In genomic region chr19:2589060-2589425, GRCh38 we compare ENCODE assay signal across 8 cellular contexts.
DNase-seq lines count a peak whose midpoint lies in the region; ATAC-seq, FAIRE-seq and TF ChIP-seq lines count a peak whose summit lies in the region.
"Not testable (repeated sequence)": the region's sequence is repeated elsewhere in the genome, so short reads cannot be mapped to it uniquely, and the experiment has no call there.

No MANE protein-coding gene starts in this region.

- CTCF ChIA-PET in A549 (lab: Yijun Ruan, JAX) = interaction anchor here (0.7 to 3.3 kb wide), 4 partner anchors 9 to 71 kb away, joined by 3 to 18 read pairs (median 6); no protein-coding TSS in a partner anchor

- H3K4me3 ChIP-seq in A549, adrenal gland, dorsolateral prefrontal cortex, right atrium auricular region, mucosa of descending colon, stomach: not testable (repeated sequence)

- H3K4me3 Mint-ChIP-seq in progenitor cell of endocrine pancreas (ENCODE audit: low read depth) = not testable (repeated sequence)

- H3K27me3 ChIP-seq in adrenal gland, dorsolateral prefrontal cortex, right atrium auricular region, stomach: not testable (repeated sequence)

- H3K4me1 ChIP-seq in A549 (peaks cover 39% of the 10 kb centered on the region), adrenal gland (replicated peaks in 1 of 2) (peaks cover 9 to 17% of the 10 kb centered on the region in 2 donors), right atrium auricular region (peaks cover 0 to 20% of the 10 kb centered on the region in 2 donors), mucosa of descending colon (ENCODE audit: low read depth) (peaks cover 10% of the 10 kb centered on the region), stomach (peaks cover 20 to 34% (median 28%) of the 10 kb centered on the region in 4 donors)

- H3K27ac Mint-ChIP-seq in progenitor cell of endocrine pancreas = peak overlapping the region; percentile 95

- peak overlapping the region; percentile 70 to 79; a peak in 5 of 6 replicates for H3K27ac ChIP-seq in A549
- peak overlapping the region in 3 of 5 donors; percentile 45 to 80 (median 69) for H3K27ac ChIP-seq in adrenal gland
- peak overlapping the region in 34 of 59 donors; percentile 34 to 91 (median 80) for H3K27ac ChIP-seq in dorsolateral prefrontal cortex
- H3K27ac ChIP-seq in right atrium auricular region = peak overlapping the region; percentile 81 to 86
- peak overlapping the region; percentile 76 to 89 (median 85) for H3K27ac ChIP-seq in stomach

- WGBS in A549 (ENCODE audit: missing lambda C conversion rate) = 98% methylated on average over 9 of the region's 9 CpGs
- WGBS in adrenal gland, 4 donors = 91 to 98% (median 93%) methylated on average over 9 of the region's 9 CpGs
- 84 to 97% (median 94%) methylated on average over 9 of the region's 9 CpGs for WGBS in stomach, 5 donors

- H3K4me2 ChIP-seq in A549 = peak overlapping the region; percentile 86; the same call in 2 of the 3 replicates

- ATAC-seq in A549, mucosa of descending colon: not testable (repeated sequence)

- peaks cover 29% of the 10 kb centered on the region for H3K4me1 Mint-ChIP-seq in progenitor cell of endocrine pancreas (ENCODE audit: low read depth)

- intact Hi-C loops in adrenal gland (cut with DNase I); dorsolateral prefrontal cortex (cut with DNase I); mucosa of descending colon (cut with DNase I, micrococcal nuclease): not testable (repeated sequence)
- intact Hi-C loops in stomach (cut with DNase I; ENCODE audit: low total_unique reads) = loop anchor here (10.0 kb wide), 1 partner anchor 114 kb away; the partner anchor contains the start of gene GADD45B

- not testable (repeated sequence) for H3K9me3 ChIP-seq in A549; adrenal gland (replicated peaks in 1 of 3); right atrium auricular region; mucosa of descending colon; stomach

- DNase-seq in A549 (ENCODE audit: low read depth in 1 of 2, low spot score in 1 of 2); right atrium auricular region (ENCODE audit: low spot score); progenitor cell of endocrine pancreas (ENCODE audit: low spot score, unreplicated experiment); stomach: not testable (repeated sequence)
- DNase-seq in adrenal gland = peak in 1 of 7 donors; percentile 13
- peak in 1 of 10 donors; percentile 2 for DNase-seq in dorsolateral prefrontal cortex
- peak in 2 of 3 donors; percentile 26 to 29 for DNase-seq in mucosa of descending colon
- peak; percentile 20 for DNase-seq in ureter (ENCODE audit: low spot score)

- H3K9me3 Mint-ChIP-seq in progenitor cell of endocrine pancreas (ENCODE audit: low read depth) = not testable (repeated sequence)

- H3K36me3 Mint-ChIP-seq in progenitor cell of endocrine pancreas (ENCODE audit: insufficient read depth) = not testable (repeated sequence)

- H3K36me3 ChIP-seq in adrenal gland (replicated peaks in 1 of 2); right atrium auricular region; mucosa of descending colon (ENCODE audit: low read depth); stomach: not testable (repeated sequence)

- TF ChIP-seq EP300 in A549 (IDR thresholded peaks at IDR 0.05); stomach (IDR thresholded peaks at IDR 0.05): not testable (repeated sequence)

- FAIRE-seq in A549 (lab: Jason Lieb, UNC) = not testable (repeated sequence)

- POLR2A ChIA-PET in A549 (lab: Yijun Ruan, JAX) = interaction anchor here (1.5 to 2.9 kb wide), 2 partner anchors 10 to 113 kb away, joined by 8 to 13 read pairs; partner anchors contain the start of gene GADD45B

- TF ChIP-seq POLR2A in A549 (IDR thresholded peaks at IDR 0.05; ENCODE audit: low read length); adrenal gland (IDR thresholded peaks at IDR 0.05); stomach (IDR thresholded peaks at IDR 0.05): not testable (repeated sequence)

- H3K27me3 Mint-ChIP-seq in progenitor cell of endocrine pancreas = peaks cover 14% of the 10 kb centered on the region

- TF ChIP-seq CTCF in A549 (IDR thresholded peaks at IDR 0.05); adrenal gland (IDR thresholded peaks at IDR 0.05); dorsolateral prefrontal cortex (IDR thresholded peaks at IDR 0.05 in 54 of 56, conservative IDR thresholded peaks at IDR 0.05 in 2 of 56; ENCODE audit: low read depth in 1 of 56, partially characterized antibody in 56 of 56); right atrium auricular region (IDR thresholded peaks at IDR 0.05); mucosa of descending colon (IDR thresholded peaks at IDR 0.05); progenitor cell of endocrine pancreas (IDR thresholded peaks at IDR 0.05; ENCODE audit: unreplicated experiment); stomach (IDR thresholded peaks at IDR 0.05): not testable (repeated sequence)

- TF ChIP-seq RAD21 in A549 (conservative IDR thresholded peaks at IDR 0.05 in 1 of 2, IDR thresholded peaks at IDR 0.05 in 1 of 2) = not testable (repeated sequence)
